Comparison of ENCODE assay signal across 2 cellular contexts in the genomic region with DNA sequence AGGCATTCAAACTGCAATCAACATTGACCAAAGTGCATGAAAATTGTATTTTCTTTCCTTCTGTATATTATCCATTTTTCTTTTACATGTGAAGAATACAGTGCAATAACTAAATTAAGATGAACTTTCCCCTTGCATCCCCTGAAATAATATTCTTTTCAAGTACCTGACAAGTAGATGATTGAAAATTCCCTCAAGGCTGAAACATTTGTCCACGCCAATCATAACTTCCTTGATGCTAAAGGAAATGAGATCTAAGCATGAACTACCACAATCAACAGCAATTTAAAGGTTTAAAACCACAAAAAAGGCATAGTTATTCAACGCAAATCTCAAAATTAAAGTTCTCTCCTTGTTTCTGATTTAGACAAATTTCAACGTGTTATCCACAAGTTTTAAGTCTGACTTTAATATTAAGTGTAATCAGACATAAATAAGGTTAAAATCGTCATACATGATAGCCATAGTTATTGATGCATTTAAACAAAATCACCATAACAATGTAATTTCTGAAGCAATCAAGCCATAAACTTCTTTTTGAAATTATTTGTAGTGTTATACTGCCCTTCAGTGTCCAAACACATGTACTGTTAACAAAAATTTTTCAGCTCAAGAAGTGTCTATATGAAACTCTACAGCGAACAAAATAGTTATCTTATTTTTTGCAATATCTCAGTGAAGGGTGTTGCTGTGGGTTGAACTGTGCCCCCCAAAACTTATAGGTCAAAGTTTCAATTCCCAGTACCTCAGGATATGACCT.
TF ChIP-seq lines count a peak whose summit lies in the region.

No MANE protein-coding gene starts in this region.

TF ChIP-seq in HEK293, 187 proteins besides CTCF, POLR2A, EP300 and RAD21 (continued from another document):
- no peak for TF ChIP-seq TCF7L2 (IDR thresholded peaks at IDR 0.05; ENCODE audit: borderline replicate concordance, low read depth, low read length)

TF ChIP-seq in SK-N-SH treated with all-trans-retinoic acid at 6 μM for 48 hours, 23 proteins besides CTCF, POLR2A, EP300 and RAD21 (continued from another document):
- TF ChIP-seq, protein P1, sequence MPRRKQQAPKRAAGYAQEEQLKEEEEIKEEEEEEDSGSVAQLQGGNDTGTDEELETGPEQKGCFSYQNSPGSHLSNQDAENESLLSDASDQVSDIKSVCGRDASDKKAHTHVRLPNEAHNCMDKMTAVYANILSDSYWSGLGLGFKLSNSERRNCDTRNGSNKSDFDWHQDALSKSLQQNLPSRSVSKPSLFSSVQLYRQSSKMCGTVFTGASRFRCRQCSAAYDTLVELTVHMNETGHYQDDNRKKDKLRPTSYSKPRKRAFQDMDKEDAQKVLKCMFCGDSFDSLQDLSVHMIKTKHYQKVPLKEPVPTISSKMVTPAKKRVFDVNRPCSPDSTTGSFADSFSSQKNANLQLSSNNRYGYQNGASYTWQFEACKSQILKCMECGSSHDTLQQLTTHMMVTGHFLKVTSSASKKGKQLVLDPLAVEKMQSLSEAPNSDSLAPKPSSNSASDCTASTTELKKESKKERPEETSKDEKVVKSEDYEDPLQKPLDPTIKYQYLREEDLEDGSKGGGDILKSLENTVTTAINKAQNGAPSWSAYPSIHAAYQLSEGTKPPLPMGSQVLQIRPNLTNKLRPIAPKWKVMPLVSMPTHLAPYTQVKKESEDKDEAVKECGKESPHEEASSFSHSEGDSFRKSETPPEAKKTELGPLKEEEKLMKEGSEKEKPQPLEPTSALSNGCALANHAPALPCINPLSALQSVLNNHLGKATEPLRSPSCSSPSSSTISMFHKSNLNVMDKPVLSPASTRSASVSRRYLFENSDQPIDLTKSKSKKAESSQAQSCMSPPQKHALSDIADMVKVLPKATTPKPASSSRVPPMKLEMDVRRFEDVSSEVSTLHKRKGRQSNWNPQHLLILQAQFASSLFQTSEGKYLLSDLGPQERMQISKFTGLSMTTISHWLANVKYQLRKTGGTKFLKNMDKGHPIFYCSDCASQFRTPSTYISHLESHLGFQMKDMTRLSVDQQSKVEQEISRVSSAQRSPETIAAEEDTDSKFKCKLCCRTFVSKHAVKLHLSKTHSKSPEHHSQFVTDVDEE (CRISPR knock-in tag; IDR thresholded peaks at IDR 0.05) = no peak
- TF ChIP-seq ZNF565 (CRISPR knock-in tag; conservative IDR thresholded peaks at IDR 0.05; ENCODE audit: low read depth) = no peak
- no peak for TF ChIP-seq RARB (CRISPR knock-in tag; IDR thresholded peaks at IDR 0.05)
- no peak for TF ChIP-seq POU6F1 (CRISPR knock-in tag; IDR thresholded peaks at IDR 0.05; ENCODE audit: borderline replicate concordance, low read depth)
- no peak for TF ChIP-seq ZNF70 (CRISPR knock-in tag; IDR thresholded peaks at IDR 0.05)
- TF ChIP-seq ZNF8 (CRISPR knock-in tag; IDR thresholded peaks at IDR 0.05) = no peak
- TF ChIP-seq BACH2 (CRISPR knock-in tag; IDR thresholded peaks at IDR 0.05; ENCODE audit: borderline replicate concordance) = no peak
